10 cellular contexts compared by ENCODE assay signal in genomic region chr19:49801966-49802661, GRCh38. TPM values are rescaled to one million over a fixed set of nuclear protein-coding genes. Genes with fewer than 3 reads are reported as not detected.
A peak's percentile ranks its signal among the peaks of the same experiment; 100 is the strongest.
DNase-seq lines count a peak whose midpoint lies in the region; ATAC-seq and TF ChIP-seq lines count a peak whose summit lies in the region.
"Had no signal": no experiment of that assay in that cellular context is flagged by ENCODE, and none has a peak within 500 bp of the region (broad histone marks: within the 10 kb centered on the region; RNA-seq: fewer than 3 reads in every experiment).

No MANE protein-coding gene starts in this region.

- H3K4me1 Mint-ChIP-seq in MCF 10A (ENCODE audit: insufficient read depth, unreplicated experiment): peaks cover 6% of the 10 kb centered on the region

- dilution Hi-C loops in mammary epithelial cell (cut with HindIII; ENCODE audit: low sequenced_read_pairs): no loop called here

- no peak overlapping the region for H2AFZ ChIP-seq in mammary epithelial cell (ENCODE audit: low read depth, low read length)

- BruUV-seq in MCF 10A (replicated peaks; lab: Mats Ljungman, UMichigan) (no TSS peak), mammary epithelial cell (replicated peaks; lab: Mats Ljungman, UMichigan) (no TSS peak)

- in situ Hi-C loops in mammary epithelial cell (cut with MboI; ENCODE audit: low sequenced_read_pairs in 2 of 2): no loop called here
- in situ Hi-C loops in astrocyte of the cerebellum (cut with HindIII; ENCODE audit: low sequenced_read_pairs): no loop called here
- in situ Hi-C loops in gastrocnemius medialis (cut with MboI; ENCODE audit: low sequenced_read_pairs in 4 of 4): no loop called here

- DNase-seq in MCF 10A (ENCODE audit: unreplicated experiment): peak; percentile 28
- no peak for DNase-seq in mammary epithelial cell
- DNase-seq in astrocyte of the cerebellum (ENCODE audit: low read depth): peak; percentile 66
- peak; percentile 78 for DNase-seq in iPS DF 19.7 (ENCODE audit: low read depth, low spot score)
- DNase-seq in gastrocnemius medialis: peak; percentile 82 to 87
- DNase-seq in activated CD8-positive, alpha-beta memory T cell treated with anti-CD3 and anti-CD28 coated beads for 24 hours: no peak

- no peak overlapping the region for H3K27ac Mint-ChIP-seq in MCF 10A (ENCODE audit: low read depth, unreplicated experiment)

- no peaks in the 10 kb centered on the region for H3K9me3 ChIP-seq in mammary epithelial cell (replicated peaks; ENCODE audit: insufficient read depth, low read length)
- no peaks in the 10 kb centered on the region for H3K9me3 ChIP-seq in gastrocnemius medialis
- H3K9me3 ChIP-seq: SJSA1 had no signal

- no peaks in the 10 kb centered on the region for H4K20me1 ChIP-seq in mammary epithelial cell (ENCODE audit: insufficient read depth, low read length)

- no peak overlapping the region for H3K4me3 Mint-ChIP-seq in MCF 10A (ENCODE audit: unreplicated experiment)

- H3K27ac ChIP-seq in mammary epithelial cell (ENCODE audit: insufficient read depth, low read depth, low read length): no peak overlapping the region
- H3K27ac ChIP-seq in gastrocnemius medialis: peak overlapping the region; percentile 56 to 73 (median 62)
- H3K27ac ChIP-seq: C4-2B, SJSA1 had no signal

- H3K4me3 ChIP-seq in mammary epithelial cell (replicated peaks in 1 of 3; ENCODE audit: insufficient read depth in 1 of 3, low read depth in 2 of 3, low read length in 3 of 3) (no peak overlapping the region), astrocyte of the cerebellum (ENCODE audit: low read depth, low read length) (peak overlapping the region; percentile 36), gastrocnemius medialis (peak overlapping the region; percentile 26 to 45 (median 34))
- H3K4me3 ChIP-seq: SJSA1 had no signal

- H3K79me2 ChIP-seq in mammary epithelial cell (ENCODE audit: insufficient read depth, low read length): no peaks in the 10 kb centered on the region

- 76% methylated on average over 3 of the region's 38 CpGs for whole genome bisulfite sequencing in mammary epithelial cell (ENCODE audit: low coverage, missing lambda C conversion rate)

- intact Hi-C loops in MCF 10A (cut with micrococcal nuclease): no loop called here
- intact Hi-C loops in mammary epithelial cell (cut with micrococcal nuclease): no loop called here
- intact Hi-C loops in gastrocnemius medialis (cut with DNase I; ENCODE audit: low total_unique reads): no loop called here

- H3K27me3 Mint-ChIP-seq in MCF 10A (ENCODE audit: insufficient read depth, unreplicated experiment): no peaks in the 10 kb centered on the region

- H3K36me3 ChIP-seq in mammary epithelial cell (ENCODE audit: insufficient read depth, low read length) (peaks cover 8% of the 10 kb centered on the region), gastrocnemius medialis (peaks cover 0 to 50% of the 10 kb centered on the region in 2 donors)

- ATAC-seq in gastrocnemius medialis: peak; percentile 83 to 86
- no peak for ATAC-seq in HG03469 (IDR thresholded peaks at IDR 0.05; ENCODE audit: unreplicated experiment)
- no peak for ATAC-seq in HG02759 (IDR thresholded peaks at IDR 0.05; ENCODE audit: unreplicated experiment)

- no peak for TF ChIP-seq POLR2A in gastrocnemius medialis (IDR thresholded peaks at IDR 0.05)

- no peak overlapping the region for H3K4me2 ChIP-seq in mammary epithelial cell (ENCODE audit: insufficient read depth, low read depth, low read length)

- CTCF ChIA-PET in MCF 10A (lab: Yijun Ruan, JAX) (no interaction called here), mammary epithelial cell (lab: Charles Lee; ENCODE audit: low non-redundant PET) (no interaction called here)

- no peak for TF ChIP-seq CTCF in MCF 10A (IDR thresholded peaks at IDR 0.05; ENCODE audit: unreplicated experiment)
- no peak for TF ChIP-seq CTCF in mammary epithelial cell (conservative IDR thresholded peaks at IDR 0.05 in 1 of 2, IDR thresholded peaks at IDR 0.05 in 1 of 2; ENCODE audit: extremely low read depth in 1 of 2, insufficient read depth in 1 of 2, low read depth in 1 of 2, low read length in 2 of 2)
- peak; percentile 20 for TF ChIP-seq CTCF in astrocyte of the cerebellum (IDR thresholded peaks at IDR 0.05; ENCODE audit: low read depth, low read length, missing control alignments)
- TF ChIP-seq CTCF in gastrocnemius medialis (IDR thresholded peaks at IDR 0.05 in 4 of 5, conservative IDR thresholded peaks at IDR 0.05 in 1 of 5): peak in 4 of 5 experiments; percentile 30 to 48 (median 44)

- H3K36me3 Mint-ChIP-seq in MCF 10A (ENCODE audit: insufficient read depth, unreplicated experiment): peaks cover 53% of the 10 kb centered on the region

- no peaks in the 10 kb centered on the region for H3K27me3 ChIP-seq in mammary epithelial cell (ENCODE audit: insufficient read depth, low read length)
- H3K27me3 ChIP-seq in gastrocnemius medialis: no peaks in the 10 kb centered on the region
- H3K27me3 ChIP-seq: SJSA1 had no signal

- peaks cover 8% of the 10 kb centered on the region for H3K9me3 Mint-ChIP-seq in MCF 10A (ENCODE audit: unreplicated experiment)

- H3K4me1 ChIP-seq in mammary epithelial cell (ENCODE audit: insufficient read depth, low read length): no peaks in the 10 kb centered on the region
- H3K4me1 ChIP-seq in gastrocnemius medialis: peaks cover 0 to 12% of the 10 kb centered on the region in 2 donors
- H3K4me1 ChIP-seq: SJSA1 had no signal

- no peak overlapping the region for H3K9ac ChIP-seq in mammary epithelial cell (ENCODE audit: insufficient read depth, low read length)

- POLR2A ChIA-PET in MCF 10A (lab: Yijun Ruan, JAX): interaction anchor here (0.6 kb wide), 1 partner anchor 173 kb away, joined by 3 read pairs; no protein-coding TSS in a partner anchor

RNA-seq across cellular contexts. Expression of gene FUZ, which starts 11.0 kb away (rescaled TPM):
- total RNA-seq in MCF 10A (2022) (10.9 and 19.0 TPM in 2 replicates), mammary epithelial cell (10 to 100 TPM in 1 of 2 donors, 1 to 10 TPM in 1; 9.2 to 10.8 TPM), gastrocnemius medialis (10 to 100 TPM; 14.2 to 35.5 (median 26.0) TPM)
- polyA plus RNA-seq in mammary epithelial cell: 9.0 TPM
- polyA minus RNA-seq in mammary epithelial cell: 34.3 TPM

RNA-seq across cellular contexts. Expression of gene MED25, which starts 16.0 kb away (rescaled TPM):
- total RNA-seq in MCF 10A (2022): 39.9 and 43.2 TPM in 2 replicates
- 10 to 100 TPM; 18.3 to 51.8 TPM for total RNA-seq in mammary epithelial cell
- polyA plus RNA-seq in mammary epithelial cell: 29.7 TPM
- 45.4 TPM for polyA minus RNA-seq in mammary epithelial cell
- 100 to 1,000 TPM in 1 of 4 donors, 10 to 100 TPM in 3; 46.6 to 105 (median 78.7) TPM for total RNA-seq in gastrocnemius medialis

RNA-seq across cellular contexts. Expression of gene AP2A1, which starts 35.3 kb away (rescaled TPM):
- total RNA-seq in MCF 10A (2022): 70.5 and 80.0 TPM in 2 replicates
- total RNA-seq in mammary epithelial cell: 10 to 100 TPM; 70.3 to 98.8 TPM
- polyA plus RNA-seq in mammary epithelial cell: 78.2 TPM
- 70.8 TPM for polyA minus RNA-seq in mammary epithelial cell
- 100 to 1,000 TPM in 3 of 4 donors, 10 to 100 TPM in 1; 94.2 to 142 (median 131) TPM for total RNA-seq in gastrocnemius medialis

RNA-seq across cellular contexts. Expression of gene TSKS, which starts 39.0 kb away (rescaled TPM):
- total RNA-seq in MCF 10A (2022) (not detected in 2 replicates), mammary epithelial cell (not detected), gastrocnemius medialis (under 1 TPM in 2 of 4 donors, not detected in 2; 0.13 to 0.16 TPM)
- not detected for polyA plus RNA-seq in mammary epithelial cell
- not detected for polyA minus RNA-seq in mammary epithelial cell
- total RNA-seq: SJSA1 had no signal

RNA-seq across cellular contexts. Expression of gene PTOV1, which starts 48.8 kb away (rescaled TPM):
- total RNA-seq in MCF 10A (2022) (68.5 and 78.8 TPM in 2 replicates), mammary epithelial cell (10 to 100 TPM; 28.8 to 85.6 TPM), gastrocnemius medialis (10 to 100 TPM; 77.6 to 88.2 (median 87.0) TPM)
- polyA plus RNA-seq in mammary epithelial cell: 57.1 TPM
- 50.3 TPM for polyA minus RNA-seq in mammary epithelial cell

Comparison
In these comparisons a context has a peak if more than half of its experiments do, and no peak if none do; other contexts are left out.
1. DNase-seq: peak in MCF 10A (single experiment), astrocyte of the cerebellum (single experiment), iPS DF 19.7 (single experiment) and gastrocnemius medialis (2 of 2); none in mammary epithelial cell (single experiment) and activated CD8-positive, alpha-beta memory T cell treated with anti-CD3 and anti-CD28 coated beads for 24 hours (single experiment).
2. CTCF ChIP-seq: peak in astrocyte of the cerebellum (single experiment) and gastrocnemius medialis (4 of 5); none in MCF 10A (single experiment) and mammary epithelial cell (0 of 2).
3. H3K4me3 ChIP-seq: peak in astrocyte of the cerebellum (single experiment) and gastrocnemius medialis (4 of 4); none in mammary epithelial cell (0 of 3).
4. ATAC-seq: peak in gastrocnemius medialis (2 of 2); none in HG03469 (single experiment) and HG02759 (single experiment).